ENCODE assay signal across 1 cellular context in the genomic region with DNA sequence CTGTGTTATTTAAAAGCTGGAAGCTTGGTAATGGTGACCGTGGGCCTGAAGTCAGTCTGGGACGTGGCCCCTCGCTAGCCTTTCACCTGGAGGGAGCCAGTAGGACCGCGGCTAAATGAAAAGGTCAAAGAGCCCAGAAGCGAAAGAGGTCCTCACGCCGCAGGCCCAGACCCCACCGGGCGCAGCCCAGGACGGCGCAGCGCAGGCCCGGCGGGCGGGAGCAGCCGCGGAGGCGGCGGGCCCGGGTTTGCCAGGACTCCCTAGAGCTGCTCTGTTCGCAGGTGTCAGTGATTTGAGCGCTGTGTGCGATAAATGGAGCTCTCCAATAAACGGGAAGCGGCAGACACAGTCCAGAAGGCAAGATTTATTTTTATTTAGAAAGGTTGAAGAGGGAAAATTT.
TF ChIP-seq lines count a peak whose summit lies in the region.

No MANE protein-coding gene starts in this region.

TF ChIP-seq in H1, 55 proteins besides CTCF, POLR2A, EP300 and RAD21:
- TF ChIP-seq RXRA (IDR thresholded peaks at IDR 0.05; ENCODE audit: insufficient read depth, low read depth, low read length) = no peak
